Comparison of ENCODE assay signal across 1 cellular context in the genomic region with DNA sequence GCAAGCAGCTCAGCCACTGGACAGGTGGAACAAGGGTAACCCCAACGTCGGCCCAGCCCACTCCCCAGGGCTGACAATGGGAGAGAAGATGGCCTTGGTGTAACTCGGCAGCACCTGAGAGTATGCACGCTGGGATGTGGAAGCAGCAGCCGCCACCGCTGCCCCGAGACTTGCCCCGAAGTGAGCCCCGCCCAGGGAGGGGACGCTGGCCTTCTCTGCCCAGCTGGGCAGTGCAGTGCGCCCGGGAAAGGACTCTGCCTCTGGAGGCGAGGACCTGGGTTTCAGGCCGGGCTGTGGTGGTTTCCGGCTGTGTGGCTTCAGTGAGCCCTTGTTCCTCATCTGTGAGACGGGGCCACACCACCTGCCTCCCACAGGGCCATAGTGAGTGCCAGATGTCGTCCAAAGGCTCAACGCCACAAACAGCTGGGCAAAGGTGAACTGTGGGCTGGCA.
A peak's percentile ranks its signal among the peaks of the same experiment; 100 is the strongest.
TF ChIP-seq lines count a peak whose summit lies in the region.

No MANE protein-coding gene starts in this region.

TF ChIP-seq in HepG2, 621 proteins besides CTCF, POLR2A, EP300 and RAD21:
- TF ChIP-seq HNRNPLL (IDR thresholded peaks at IDR 0.05; ENCODE audit: low read depth, low read length, poor library complexity, severe bottlenecking) (no peak), FOSL2 (CRISPR knock-in tag; IDR thresholded peaks at IDR 0.05) (no peak), AGO2 (optimal IDR thresholded peaks at IDR 0.05; ENCODE audit: low read depth, low read length) (peak; percentile 68), ZNF138 (CRISPR knock-in tag; IDR thresholded peaks at IDR 0.05; ENCODE audit: low read depth) (no peak), RBFOX2 (IDR thresholded peaks at IDR 0.05; ENCODE audit: low read depth, low read length) (0 out of 2 replicates have a peak, but pooled peaks have one; percentile 23)
